8 cellular contexts compared by ENCODE assay signal in genomic region chr9:74952281-74953151, GRCh38. TPM values are rescaled to one million over a fixed set of nuclear protein-coding genes. Genes with fewer than 3 reads are reported as not detected.
DNase-seq lines count a peak whose midpoint lies in the region; ATAC-seq and TF ChIP-seq lines count a peak whose summit lies in the region.

A gene with protein sequence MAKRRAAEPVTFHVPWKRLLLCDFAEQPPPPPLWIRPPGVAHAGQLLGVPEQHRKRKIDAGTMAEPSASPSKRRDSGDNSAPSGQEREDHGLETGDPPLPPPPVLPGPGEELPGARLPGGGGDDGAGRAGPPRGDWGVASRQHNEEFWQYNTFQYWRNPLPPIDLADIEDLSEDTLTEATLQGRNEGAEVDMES (minus strand): TSS chr9:74952912. CDS start chr9:74952611, 301 bp downstream.

- H3K4me1 ChIP-seq in right atrium auricular region: peaks cover 0 to 7% of the 10 kb centered on the region in 2 donors
- peaks cover 31% of the 10 kb centered on the region for H3K4me1 ChIP-seq in vagina

- H3K4me3 ChIP-seq in right atrium auricular region (peak within 1 kb of the TSS; percentile 79 to 92), vagina (peak within 1 kb of the TSS; percentile 57 to 90)

- DNase-seq in NCI-H1694 (lab: John Stamatoyannopoulos, UW) (peak; percentile 70), amniotic epithelial cell (ENCODE audit: low read depth) (peak; percentile 73), right atrium auricular region (ENCODE audit: low spot score) (peak; percentile 82), putamen (ENCODE audit: low spot score) (peak; percentile 85), vagina (ENCODE audit: extremely low spot score in 2 of 2) (no peak)

- H3K27ac ChIP-seq in right atrium auricular region (peak within 1 kb of the TSS; percentile 97), vagina (peak within 1 kb of the TSS; percentile 98)

- H3K9me3 ChIP-seq in right atrium auricular region: no peaks in the 10 kb centered on the region
- no peaks in the 10 kb centered on the region for H3K9me3 ChIP-seq in vagina

- H3K27me3 ChIP-seq in right atrium auricular region (no peaks in the 10 kb centered on the region), vagina (no peaks in the 10 kb centered on the region)

- peak; percentile 67 for ATAC-seq in GM18499 (IDR thresholded peaks at IDR 0.05; ENCODE audit: insufficient read depth, unreplicated experiment)
- ATAC-seq in HG02938 (IDR thresholded peaks at IDR 0.05; ENCODE audit: unreplicated experiment): peak; percentile 88

- TF ChIP-seq CTCF in right atrium auricular region (IDR thresholded peaks at IDR 0.05): peak; percentile 82 to 87
- peak; percentile 11 to 67 (median 46) for TF ChIP-seq CTCF in vagina (IDR thresholded peaks at IDR 0.05)

- intact Hi-C loops in T-helper 1 cell treated with Interleukin-12 subunit alpha and Interleukin-12 subunit beta and Interleukin-4 antibody, amounts not matched to agents 30 ng/mL and 1 ng/mL, for 36 hours (cut with micrococcal nuclease): loop anchor here (1.0 to 10.0 kb wide), 11 partner anchors 50 to 1442 kb away; partner anchors contain the start of genes CARNMT1, NMRK1, OSTF1 and PCSK5
- intact Hi-C loops in vagina (cut with DNase I): loop anchor here (10.0 kb wide), 1 partner anchor 52 kb away; no protein-coding TSS in a partner anchor

- H3K36me3 ChIP-seq in right atrium auricular region (no peaks in the 10 kb centered on the region), vagina (no peaks in the 10 kb centered on the region)

- TF ChIP-seq POLR2A in vagina (IDR thresholded peaks at IDR 0.05): peak in 1 of 2 donors; percentile 46

RNA-seq across cellular contexts. Expression of the gene that starts here (rescaled TPM):
- total RNA-seq in T-helper 1 cell treated with Interleukin-12 subunit alpha and Interleukin-12 subunit beta and Interleukin-4 antibody, amounts not matched to agents 30 ng/mL and 1 ng/mL, for 36 hours: 12.7 and 13.6 TPM in 2 replicates
- total RNA-seq in right atrium auricular region: 1 to 10 TPM; 1.6 to 1.7 TPM
- total RNA-seq in vagina: 5.6 TPM

Comparison
In these comparisons a context has a peak if more than half of its experiments do, and no peak if none do; other contexts are left out.
1. DNase-seq: peak in NCI-H1694 (single experiment), amniotic epithelial cell (single experiment), right atrium auricular region (single experiment) and putamen (single experiment); none in vagina (0 of 2).